Comparison of ENCODE assay signal across 8 cellular contexts in genomic region chr14:76904740-76905569, GRCh38.
A peak's percentile ranks its signal among the peaks of the same experiment; 100 is the strongest.
DNase-seq lines count a peak whose midpoint lies in the region; ATAC-seq, FAIRE-seq and TF ChIP-seq lines count a peak whose summit lies in the region.

No MANE protein-coding gene starts in this region.

- H3K36me3 ChIP-seq in osteoblast (ENCODE audit: insufficient read depth, low read length) (no peaks in the 10 kb centered on the region), thymus (ENCODE audit: control insufficient read depth, insufficient read depth) (no peaks in the 10 kb centered on the region)

- TF ChIP-seq CTCF in activated CD8-positive, alpha-beta T cell treated with anti-CD3 and anti-CD28 coated beads for 36 hours (IDR thresholded peaks at IDR 0.05), result no peak
- TF ChIP-seq CTCF in osteoblast (IDR thresholded peaks at IDR 0.05; ENCODE audit: extremely low read depth, low read depth, low read length), result no peak

- POLR2A ChIA-PET in activated CD8-positive, alpha-beta T cell treated with anti-CD3 and anti-CD28 coated beads for 36 hours (lab: Charles Lee), result interaction anchor here (1.0 to 1.4 kb wide), 4 partner anchors 9 to 159 kb away, joined by 3 read pairs; no protein-coding TSS in a partner anchor

- no peaks in the 10 kb centered on the region for H4K20me1 ChIP-seq in osteoblast (ENCODE audit: insufficient read depth, low read length)

- peak overlapping the region; percentile 76 for H3K27ac Mint-ChIP-seq in activated CD8-positive, alpha-beta T cell treated with anti-CD3 and anti-CD28 coated beads for 36 hours

- CTCF ChIA-PET in activated CD8-positive, alpha-beta T cell treated with anti-CD3 and anti-CD28 coated beads for 36 hours (lab: Charles Lee), result interaction anchor here (0.8 to 2.9 kb wide), 12 partner anchors 8 to 189 kb away, joined by 3 to 15 read pairs (median 5); no protein-coding TSS in a partner anchor

- intact Hi-C loops in activated CD8-positive, alpha-beta T cell treated with anti-CD3 and anti-CD28 coated beads for 36 hours (cut with micrococcal nuclease), result no loop called here

- H3K9me3 ChIP-seq in osteoblast (ENCODE audit: low read depth, low read length) (no peaks in the 10 kb centered on the region), thymus (ENCODE audit: control insufficient read depth) (no peaks in the 10 kb centered on the region)

- H3K4me1 ChIP-seq in osteoblast (ENCODE audit: insufficient read depth, low read length), result peaks cover 46% of the 10 kb centered on the region
- H3K4me1 ChIP-seq in thymus (ENCODE audit: control insufficient read depth, insufficient read depth, low read length), result peaks cover 20% of the 10 kb centered on the region

- no peak overlapping the region for H3K4me3 Mint-ChIP-seq in activated CD8-positive, alpha-beta T cell treated with anti-CD3 and anti-CD28 coated beads for 36 hours

- peak overlapping the region; percentile 62 for H3K27ac ChIP-seq in epithelial cell of prostate
- H3K27ac ChIP-seq in osteoblast (ENCODE audit: low read depth, low read length), result peak overlapping the region; percentile 96
- H3K27ac ChIP-seq in thymus (ENCODE audit: low read depth), result peak overlapping the region; percentile 46

- H3K4me2 ChIP-seq in osteoblast (ENCODE audit: insufficient read depth, low read length), result peak overlapping the region; percentile 76

- H3K27me3 ChIP-seq in osteoblast (ENCODE audit: insufficient read depth, low read length) (no peaks in the 10 kb centered on the region), thymus (ENCODE audit: control insufficient read depth, insufficient read depth) (no peaks in the 10 kb centered on the region)

- peaks cover 18% of the 10 kb centered on the region for H3K4me1 Mint-ChIP-seq in activated CD8-positive, alpha-beta T cell treated with anti-CD3 and anti-CD28 coated beads for 36 hours (ENCODE audit: low read depth)

- peaks cover 2% of the 10 kb centered on the region for H3K9me3 Mint-ChIP-seq in activated CD8-positive, alpha-beta T cell treated with anti-CD3 and anti-CD28 coated beads for 36 hours

- H3K27me3 Mint-ChIP-seq in activated CD8-positive, alpha-beta T cell treated with anti-CD3 and anti-CD28 coated beads for 36 hours, result no peaks in the 10 kb centered on the region

- ATAC-seq in HG02610 (IDR thresholded peaks at IDR 0.05; ENCODE audit: unreplicated experiment) (peak; percentile 76), HG02571 (IDR thresholded peaks at IDR 0.05; ENCODE audit: unreplicated experiment) (no peak)
- peak; percentile 93 for ATAC-seq in activated CD8-positive, alpha-beta T cell treated with anti-CD3 and anti-CD28 coated beads for 36 hours

- H3K4me3 ChIP-seq in osteoblast (ENCODE audit: insufficient read depth, low read length), result peak overlapping the region; percentile 44
- no peak overlapping the region for H3K4me3 ChIP-seq in thymus (ENCODE audit: low read length)

- peak; percentile 82 for FAIRE-seq in GM12891 (lab: Jason Lieb, UNC)

- no peaks in the 10 kb centered on the region for H3K79me2 ChIP-seq in osteoblast (ENCODE audit: insufficient read depth, low read length)

- peaks cover 4% of the 10 kb centered on the region for H3K36me3 Mint-ChIP-seq in activated CD8-positive, alpha-beta T cell treated with anti-CD3 and anti-CD28 coated beads for 36 hours (ENCODE audit: low read depth)

- peak overlapping the region; percentile 42 for H2AFZ ChIP-seq in osteoblast (ENCODE audit: low read length)

- no peak for TF ChIP-seq POLR2A in GM12891 (IDR thresholded peaks at IDR 0.05; ENCODE audit: low read depth, low read length)

- peak; percentile 66 for DNase-seq in GM12891 (ENCODE audit: insufficient read length, low spot score)
- DNase-seq in NCI-H2227 (lab: John Stamatoyannopoulos, UW; ENCODE audit: unreplicated experiment), result peak; percentile 90
- peak; percentile 95 for DNase-seq in activated CD8-positive, alpha-beta T cell treated with anti-CD3 and anti-CD28 coated beads for 36 hours
- peak; percentile 94 for DNase-seq in epithelial cell of prostate (ENCODE audit: low read depth, low spot score)
- DNase-seq in osteoblast (ENCODE audit: insufficient read length, low spot score, missing footprints), result peak; percentile 96

- WGBS in thymus, result 36% methylated on average over 14 of the region's 14 CpGs

TF ChIP-seq in GM12891, 5 proteins besides CTCF, POLR2A, EP300 and RAD21:
- TF ChIP-seq TAF1 (IDR thresholded peaks at IDR 0.05; ENCODE audit: low read depth, low read length), result no peak
- peak; percentile 99 for TF ChIP-seq SPI1 (IDR thresholded peaks at IDR 0.05; ENCODE audit: low read depth, low read length)
- no peak for TF ChIP-seq POLR2AphosphoS5 (IDR thresholded peaks at IDR 0.05; ENCODE audit: low read depth, low read length)
- peak; percentile 65; the same call in 1 of the 2 replicates for TF ChIP-seq POU2F2 (IDR thresholded peaks at IDR 0.05; ENCODE audit: low read depth, low read length)

Comparison
In these comparisons a context has a peak if more than half of its experiments do, and no peak if none do; other contexts are left out.
1. H3K27ac ChIP-seq: peak in every context shown above with its lines; median percentile 96 in osteoblast; 62 in epithelial cell of prostate; 46 in thymus.